Comparison of ENCODE assay signal across 18 cellular contexts in genomic region chr17:55062921-55063320, GRCh38.
DNase-seq lines count a peak whose midpoint lies in the region; TF ChIP-seq lines count a peak whose summit lies in the region.
"Had no signal": no experiment of that assay in that cellular context is flagged by ENCODE, and none has a peak within 500 bp of the region (broad histone marks: within the 10 kb centered on the region; RNA-seq: fewer than 3 reads in every experiment).

No MANE protein-coding gene starts in this region.

- TF ChIP-seq POLR2A in erythroblast (IDR thresholded peaks at IDR 0.05; ENCODE audit: low read length), result no peak

- no peaks in the 10 kb centered on the region for H3K27me3 ChIP-seq in H7 (ENCODE audit: control insufficient read depth, insufficient read depth, low read length)
- H3K27me3 ChIP-seq: BE2C, colonic mucosa, vagina had no signal

- H3K36me3 ChIP-seq in H7 (replicated peaks; ENCODE audit: control insufficient read depth, insufficient read depth, low read length), result no peaks in the 10 kb centered on the region
- H3K36me3 ChIP-seq: BE2C, colonic mucosa, vagina had no signal

- DNase-seq in AG08396 (ENCODE audit: low spot score), result peak; percentile 13
- DNase-seq in HT1080 (ENCODE audit: low read depth), result peak; percentile 33
- DNase-seq in amniotic epithelial cell (ENCODE audit: low read depth), result peak; percentile 64
- peak; percentile 64 for DNase-seq in islet precursor cell
- no peak for DNase-seq in SW480 (ENCODE audit: low spot score)
- DNase-seq in H7, result no peak
- DNase-seq in NCI-H1105 treated with DMSO at 0.1 percent for 48 hours (lab: John Stamatoyannopoulos, UW), result no peak
- no peak for DNase-seq in erythroblast (lab: John Stamatoyannopoulos, UW)
- DNase-seq: activated CD4-positive, alpha-beta T cell treated with anti-CD3 and anti-CD28 coated beads, Interleukin-2, amount 10 ng/mL, durations not matched to agents 24 days and 14 days; activated CD8-positive, alpha-beta memory T cell treated with anti-CD3 and anti-CD28 coated beads, Interleukin-2, amount 50 U/mL, for 48 hours; BE2C; colonic mucosa; naive thymus-derived CD8-positive, alpha-beta T cell; NCI-H1417 treated with DMSO at 0.1 percent for 48 hours; NK-92 treated with Interleukin-12 subunit alpha and Interleukin-12 subunit beta, amount 100 ng/mL, for 24 hours; RPMI8226 had no signal

- no peak overlapping the region for H3K4me3 ChIP-seq in H7 (ENCODE audit: insufficient read depth, low read depth, low read length)
- H3K4me3 ChIP-seq: colonic mucosa, GM12878, vagina had no signal

Comparison
In these comparisons a context has a peak if more than half of its experiments do, and no peak if none do; other contexts are left out.
1. DNase-seq: peak in AG08396 (single experiment), HT1080 (single experiment), amniotic epithelial cell (single experiment) and islet precursor cell (single experiment); none in SW480 (single experiment), H7 (single experiment), NCI-H1105 treated with DMSO at 0.1 percent for 48 hours (single experiment) and erythroblast (0 of 2).